15 cellular contexts compared by ENCODE assay signal in genomic region chr19:35224681-35225604, GRCh38. TPM values are rescaled to one million over a fixed set of nuclear protein-coding genes. Genes with fewer than 3 reads are reported as not detected.
DNase-seq lines count a peak whose midpoint lies in the region; ATAC-seq and TF ChIP-seq lines count a peak whose summit lies in the region.
"Had no signal": no experiment of that assay in that cellular context is flagged by ENCODE, and none has a peak within 500 bp of the region (broad histone marks: within the 10 kb centered on the region; RNA-seq: fewer than 3 reads in every experiment).

No MANE protein-coding gene starts in this region.

- H3K4me1 Mint-ChIP-seq in activated CD8-positive, alpha-beta memory T cell treated with anti-CD3 and anti-CD28 coated beads, Interleukin-2, amount 10 ng/mL, durations not matched to agents 7 days and 5 days, result no peaks in the 10 kb centered on the region

- DNase-seq in Right ventricle myocardium superior, result no peak
- DNase-seq in Right ventricle myocardium inferior (ENCODE audit: missing footprints), result no peak
- DNase-seq in activated CD8-positive, alpha-beta memory T cell treated with anti-CD3 and anti-CD28 coated beads, Interleukin-2, amount 10 ng/mL, durations not matched to agents 7 days and 5 days, result peak; percentile 34
- peak in 1 of 2 donors; percentile 73 for DNase-seq in left lung
- DNase-seq in upper lobe of left lung, result peak; percentile 80 to 85
- DNase-seq in central memory CD4-positive, alpha-beta T cell, result no peak
- DNase-seq in NCI-H82 treated with DMSO at 0.1 percent for 48 hours (lab: John Stamatoyannopoulos, UW; ENCODE audit: unreplicated experiment), result no peak
- no peak for DNase-seq in NCI-H510A (lab: John Stamatoyannopoulos, UW)
- DNase-seq: GOT3, NCI-H2171 treated with DMSO at 0.1 percent for 48 hours, thyroid gland had no signal

- no peak overlapping the region for H3K4me3 Mint-ChIP-seq in activated CD8-positive, alpha-beta memory T cell treated with anti-CD3 and anti-CD28 coated beads, Interleukin-2, amount 10 ng/mL, durations not matched to agents 7 days and 5 days
- H3K4me3 Mint-ChIP-seq: activated naive CD4-positive, alpha-beta T cell treated with anti-CD3 and anti-CD28 coated beads, Interleukin-2, amount 50 U/mL, for 24 hours had no signal

- 49 to 69% methylated on average over 12 to 38 of the region's 41 CpGs for WGBS in upper lobe of left lung, 2 donors

- no peaks in the 10 kb centered on the region for H3K9me3 ChIP-seq in left lung
- no peaks in the 10 kb centered on the region for H3K9me3 ChIP-seq in upper lobe of left lung
- H3K9me3 ChIP-seq: thyroid gland had no signal

- H3K36me3 Mint-ChIP-seq in activated CD8-positive, alpha-beta memory T cell treated with anti-CD3 and anti-CD28 coated beads, Interleukin-2, amount 10 ng/mL, durations not matched to agents 7 days and 5 days, result no peaks in the 10 kb centered on the region
- H3K36me3 Mint-ChIP-seq: activated naive CD4-positive, alpha-beta T cell treated with anti-CD3 and anti-CD28 coated beads, Interleukin-2, amount 50 U/mL, for 24 hours had no signal

- intact Hi-C loops in Right ventricle myocardium superior (cut with DNase I) (no loop called here), Right ventricle myocardium inferior (cut with DNase I) (no loop called here), left lung (cut with DNase I) (no loop called here)

- no peak overlapping the region for H3K27ac ChIP-seq in left lung
- peak overlapping the region in 2 of 4 donors; percentile 40 to 57 for H3K27ac ChIP-seq in upper lobe of left lung
- H3K27ac ChIP-seq: gastroesophageal sphincter, thyroid gland had no signal

- ATAC-seq in Right ventricle myocardium superior (ENCODE audit: poor library complexity) (peak; percentile 41), Right ventricle myocardium inferior (no peak), left lung (peak; percentile 93), upper lobe of left lung (ENCODE audit: low FRiP score in 2 of 2) (peak; percentile 35 to 61)
- no peak for ATAC-seq in activated CD8-positive, alpha-beta memory T cell treated with anti-CD3 and anti-CD28 coated beads, Interleukin-2, amount 10 ng/mL, durations not matched to agents 7 days and 5 days
- ATAC-seq: gastroesophageal sphincter had no signal

- H3K27me3 ChIP-seq in left lung (no peaks in the 10 kb centered on the region), upper lobe of left lung (no peaks in the 10 kb centered on the region)
- H3K27me3 ChIP-seq: thyroid gland had no signal

- H3K36me3 ChIP-seq in left lung (no peaks in the 10 kb centered on the region), upper lobe of left lung (no peaks in the 10 kb centered on the region)
- H3K36me3 ChIP-seq: gastroesophageal sphincter, thyroid gland had no signal

- H3K27me3 Mint-ChIP-seq in activated CD8-positive, alpha-beta memory T cell treated with anti-CD3 and anti-CD28 coated beads, Interleukin-2, amount 10 ng/mL, durations not matched to agents 7 days and 5 days, result peaks cover 3% of the 10 kb centered on the region
- H3K27me3 Mint-ChIP-seq: activated naive CD4-positive, alpha-beta T cell treated with anti-CD3 and anti-CD28 coated beads, Interleukin-2, amount 50 U/mL, for 24 hours had no signal

- CTCF ChIA-PET in activated CD8-positive, alpha-beta memory T cell treated with anti-CD3 and anti-CD28 coated beads, Interleukin-2, amount 10 ng/mL, durations not matched to agents 7 days and 5 days (lab: Charles Lee), result interaction anchor here (1.1 to 1.9 kb wide), 2 partner anchors 12 to 270 kb away, joined by 3 to 4 read pairs; no protein-coding TSS in a partner anchor

- TF ChIP-seq EP300 in upper lobe of left lung (IDR thresholded peaks at IDR 0.05), result no peak

- peak in 1 of 4 donors; percentile 31 for TF ChIP-seq POLR2A in upper lobe of left lung (IDR thresholded peaks at IDR 0.05)

- H3K4me1 ChIP-seq in left lung, result peaks cover 0 to 2% of the 10 kb centered on the region in 2 donors
- peaks cover 0 to 29% (median 12%) of the 10 kb centered on the region in 4 donors for H3K4me1 ChIP-seq in upper lobe of left lung
- H3K4me1 ChIP-seq: gastroesophageal sphincter had no signal

- TF ChIP-seq CTCF in left lung (IDR thresholded peaks at IDR 0.05), result no peak
- TF ChIP-seq CTCF in upper lobe of left lung (IDR thresholded peaks at IDR 0.05), result no peak

- peaks cover 2% of the 10 kb centered on the region for H3K9me3 Mint-ChIP-seq in activated CD8-positive, alpha-beta memory T cell treated with anti-CD3 and anti-CD28 coated beads, Interleukin-2, amount 10 ng/mL, durations not matched to agents 7 days and 5 days (ENCODE audit: low read depth)
- H3K9me3 Mint-ChIP-seq: activated naive CD4-positive, alpha-beta T cell treated with anti-CD3 and anti-CD28 coated beads, Interleukin-2, amount 50 U/mL, for 24 hours; IgD-negative memory B cell had no signal

- no peak overlapping the region for H3K4me3 ChIP-seq in left lung
- H3K4me3 ChIP-seq in upper lobe of left lung, result peak overlapping the region in 2 of 4 donors; percentile 6 to 15
- H3K4me3 ChIP-seq: gastroesophageal sphincter, thyroid gland had no signal

- H3K27ac Mint-ChIP-seq in activated CD8-positive, alpha-beta memory T cell treated with anti-CD3 and anti-CD28 coated beads, Interleukin-2, amount 10 ng/mL, durations not matched to agents 7 days and 5 days, result no peak overlapping the region
- H3K27ac Mint-ChIP-seq: IgD-negative memory B cell had no signal

RNA-seq across cellular contexts. Expression of gene FAM187B, which starts 3.6 kb away (rescaled TPM):
- total RNA-seq in Right ventricle myocardium superior (not detected), Right ventricle myocardium inferior (not detected), left lung (under 1 TPM in 1 of 2 donors, not detected in 1; 0.20 TPM), upper lobe of left lung (not detected)
- total RNA-seq in activated CD8-positive, alpha-beta memory T cell treated with anti-CD3 and anti-CD28 coated beads, Interleukin-2, amount 10 ng/mL, durations not matched to agents 7 days and 5 days, result not detected
- total RNA-seq: gastroesophageal sphincter, RPMI7951 had no signal

RNA-seq across cellular contexts. Expression of gene LSR, which starts 23.9 kb away (rescaled TPM):
- total RNA-seq in Right ventricle myocardium superior (4.5 TPM), Right ventricle myocardium inferior (6.8 TPM), left lung (100 to 1,000 TPM in 1 of 2 donors, 10 to 100 TPM in 1; 65.4 to 130 TPM), upper lobe of left lung (100 to 1,000 TPM in 1 of 6 donors, 10 to 100 TPM in 5; 54.5 to 151 (median 76.5) TPM)
- total RNA-seq in activated CD8-positive, alpha-beta memory T cell treated with anti-CD3 and anti-CD28 coated beads, Interleukin-2, amount 10 ng/mL, durations not matched to agents 7 days and 5 days, result 10 to 100 TPM in 1 of 2 experiments, 1 to 10 TPM in 1; 7.2 to 10.0 TPM

RNA-seq across cellular contexts. Expression of gene USF2, which starts 43.8 kb away (rescaled TPM):
- total RNA-seq in Right ventricle myocardium superior (141 TPM), Right ventricle myocardium inferior (151 TPM), left lung (100 to 1,000 TPM; 123 to 148 TPM), upper lobe of left lung (100 to 1,000 TPM in 5 of 6 donors, 10 to 100 TPM in 1; 96.7 to 289 (median 175) TPM)
- total RNA-seq in activated CD8-positive, alpha-beta memory T cell treated with anti-CD3 and anti-CD28 coated beads, Interleukin-2, amount 10 ng/mL, durations not matched to agents 7 days and 5 days, result 100 to 1,000 TPM; 138 to 154 TPM

RNA-seq across cellular contexts. Expression of gene HAMP, which starts 57.4 kb away (rescaled TPM):
- total RNA-seq in Right ventricle myocardium superior, result not detected
- not detected for total RNA-seq in Right ventricle myocardium inferior
- total RNA-seq in activated CD8-positive, alpha-beta memory T cell treated with anti-CD3 and anti-CD28 coated beads, Interleukin-2, amount 10 ng/mL, durations not matched to agents 7 days and 5 days, result under 1 TPM; 0.55 to 0.77 TPM
- total RNA-seq in left lung, result 1 to 10 TPM; 1.1 to 1.9 TPM
- 1 to 10 TPM in 1 of 6 donors, under 1 TPM in 3, not detected in 2; 0.46 to 8.4 (median 0.76) TPM for total RNA-seq in upper lobe of left lung
- total RNA-seq: gastroesophageal sphincter, RPMI7951, thyroid gland had no signal

Comparison
In these comparisons a context has a peak if more than half of its experiments do, and no peak if none do; other contexts are left out.
1. ATAC-seq: peak in Right ventricle myocardium superior (single experiment), left lung (single experiment) and upper lobe of left lung (2 of 2); none in Right ventricle myocardium inferior (single experiment) and activated CD8-positive, alpha-beta memory T cell treated with anti-CD3 and anti-CD28 coated beads, Interleukin-2, amount 10 ng/mL, durations not matched to agents 7 days and 5 days (single experiment).
2. DNase-seq: peak in activated CD8-positive, alpha-beta memory T cell treated with anti-CD3 and anti-CD28 coated beads, Interleukin-2, amount 10 ng/mL, durations not matched to agents 7 days and 5 days (single experiment) and upper lobe of left lung (2 of 2); none in Right ventricle myocardium superior (single experiment), Right ventricle myocardium inferior (single experiment), central memory CD4-positive, alpha-beta T cell (single experiment), NCI-H82 treated with DMSO at 0.1 percent for 48 hours (single experiment) and NCI-H510A (single experiment).